Comparison of ENCODE assay signal across 11 cellular contexts in the genomic region with DNA sequence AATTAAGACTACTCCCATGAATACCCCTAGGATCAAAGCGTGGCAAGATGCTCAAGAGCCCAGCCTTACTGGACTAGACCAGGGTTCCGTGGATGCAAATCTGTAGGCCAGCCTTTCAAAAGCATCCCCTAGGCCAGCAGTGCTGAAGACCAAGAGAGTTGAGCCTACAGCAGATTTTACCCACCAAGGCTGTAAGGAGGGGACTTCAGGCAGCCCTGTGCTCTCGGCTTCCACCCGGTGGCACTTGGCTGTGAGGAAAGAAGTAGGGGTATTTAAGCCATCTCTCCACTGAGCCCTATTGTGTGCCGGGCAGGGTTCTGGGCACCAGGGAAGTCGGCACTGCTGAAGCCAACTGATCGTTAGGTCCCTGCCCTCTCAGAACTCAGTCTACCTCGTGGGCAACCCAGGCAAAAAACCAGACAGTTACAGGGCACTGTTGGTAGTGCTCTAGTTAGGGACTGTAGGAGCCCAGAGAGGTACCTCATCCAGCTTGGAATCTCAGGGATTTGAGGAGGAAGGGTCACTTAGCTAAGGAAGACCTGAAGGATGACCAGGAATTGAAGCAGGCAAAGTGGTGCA. TPM values are rescaled to one million over a fixed set of nuclear protein-coding genes. Genes with fewer than 3 reads are reported as not detected.
DNase-seq lines count a peak whose midpoint lies in the region; ATAC-seq and TF ChIP-seq lines count a peak whose summit lies in the region.
"Had no signal": no experiment of that assay in that cellular context is flagged by ENCODE, and none has a peak within 500 bp of the region (broad histone marks: within the 10 kb centered on the region; RNA-seq: fewer than 3 reads in every experiment).

No MANE protein-coding gene starts in this region.

- H3K9me3 ChIP-seq in Loucy (ENCODE audit: insufficient read depth, low read depth, low read length) = no peaks in the 10 kb centered on the region
- no peaks in the 10 kb centered on the region for H3K9me3 ChIP-seq in sigmoid colon
- H3K9me3 ChIP-seq: MG63 had no signal

- CTCF ChIA-PET in activated CD8-positive, alpha-beta memory T cell treated with anti-CD3 and anti-CD28 coated beads, Interleukin-2, amount 10 ng/mL, durations not matched to agents 7 days and 5 days (lab: Charles Lee) = interaction anchor here (0.7 to 24.2 kb wide), 21 partner anchors 9 to 447 kb away, joined by 3 to 430 read pairs (median 4); a partner anchor contains a TSS

- H3K79me2 ChIP-seq in Loucy (ENCODE audit: insufficient read depth, low read length) = no peaks in the 10 kb centered on the region

- H3K27me3 ChIP-seq in Loucy (ENCODE audit: insufficient read depth, low read length, poor library complexity, severe bottlenecking) (no peaks in the 10 kb centered on the region), sigmoid colon (no peaks in the 10 kb centered on the region)
- H3K27me3 ChIP-seq: MG63 had no signal

- H3K27me3 Mint-ChIP-seq in activated CD8-positive, alpha-beta memory T cell treated with anti-CD3 and anti-CD28 coated beads, Interleukin-2, amount 10 ng/mL, durations not matched to agents 7 days and 5 days = peaks cover 15% of the 10 kb centered on the region
- H3K27me3 Mint-ChIP-seq in effector memory CD8-positive, alpha-beta T cell = no peaks in the 10 kb centered on the region

- H3K4me3 Mint-ChIP-seq in activated CD8-positive, alpha-beta memory T cell treated with anti-CD3 and anti-CD28 coated beads, Interleukin-2, amount 10 ng/mL, durations not matched to agents 7 days and 5 days = no peak overlapping the region
- peak overlapping the region; percentile 15 to 60 for H3K4me3 Mint-ChIP-seq in effector memory CD8-positive, alpha-beta T cell
- H3K4me3 Mint-ChIP-seq: nephron had no signal

- H3K4me3 ChIP-seq in Loucy (ENCODE audit: low read length, poor library complexity, severe bottlenecking) (no peak overlapping the region), sigmoid colon (no peak overlapping the region)
- H3K4me3 ChIP-seq: MG63, SK-N-MC had no signal

- no peak overlapping the region for H3K27ac Mint-ChIP-seq in activated CD8-positive, alpha-beta memory T cell treated with anti-CD3 and anti-CD28 coated beads, Interleukin-2, amount 10 ng/mL, durations not matched to agents 7 days and 5 days
- H3K27ac Mint-ChIP-seq in effector memory CD8-positive, alpha-beta T cell = peak overlapping the region; percentile 95 to 99
- H3K27ac Mint-ChIP-seq: nephron had no signal

- DNase-seq in activated CD8-positive, alpha-beta memory T cell treated with anti-CD3 and anti-CD28 coated beads, Interleukin-2, amount 10 ng/mL, durations not matched to agents 7 days and 5 days = peak; percentile 31
- DNase-seq in activated CD8-positive, alpha-beta memory T cell treated with anti-CD3 and anti-CD28 coated beads, Interleukin-2, amount 50 U/mL, for 48 hours = no peak
- no peak for DNase-seq in effector memory CD8-positive, alpha-beta T cell
- peak; percentile 40 for DNase-seq in sigmoid colon
- no peak for DNase-seq in glomerular visceral epithelial cell (ENCODE audit: extremely low spot score)
- no peak for DNase-seq in NCI-H82 (lab: John Stamatoyannopoulos, UW)

- H3K27ac ChIP-seq in sigmoid colon = no peak overlapping the region
- H3K27ac ChIP-seq: SK-N-MC had no signal

- H3K36me3 Mint-ChIP-seq in activated CD8-positive, alpha-beta memory T cell treated with anti-CD3 and anti-CD28 coated beads, Interleukin-2, amount 10 ng/mL, durations not matched to agents 7 days and 5 days = peaks cover 22% of the 10 kb centered on the region
- H3K36me3 Mint-ChIP-seq in effector memory CD8-positive, alpha-beta T cell (ENCODE audit: insufficient read depth) = peaks cover 100% of the 10 kb centered on the region

- H4K20me1 ChIP-seq in Loucy (ENCODE audit: insufficient read depth, low read length, poor library complexity, severe bottlenecking) = no peaks in the 10 kb centered on the region

- TF ChIP-seq CTCF in Loucy (conservative IDR thresholded peaks at IDR 0.05; ENCODE audit: low read length) (no peak), sigmoid colon (IDR thresholded peaks at IDR 0.05) (no peak)

- no peak overlapping the region for H2AFZ ChIP-seq in Loucy (ENCODE audit: low read length)

- H3K36me3 ChIP-seq in Loucy (ENCODE audit: insufficient read depth, low read length) (peaks cover 5% of the 10 kb centered on the region; the same call in 1 of the 2 replicates), sigmoid colon (peaks cover 3 to 65% (median 20%) of the 10 kb centered on the region in 4 donors)

- TF ChIP-seq EP300 in sigmoid colon (IDR thresholded peaks at IDR 0.05) = no peak

- H3K4me2 ChIP-seq in Loucy (ENCODE audit: low read depth, low read length, poor library complexity, severe bottlenecking) = peak overlapping the region; percentile 39

- no peaks in the 10 kb centered on the region for H3K9me2 ChIP-seq in Loucy (replicated peaks; ENCODE audit: low read depth, low read length)

- TF ChIP-seq POLR2A in sigmoid colon (IDR thresholded peaks at IDR 0.05) = no peak

- peaks cover 37% of the 10 kb centered on the region for H3K4me1 Mint-ChIP-seq in activated CD8-positive, alpha-beta memory T cell treated with anti-CD3 and anti-CD28 coated beads, Interleukin-2, amount 10 ng/mL, durations not matched to agents 7 days and 5 days
- H3K4me1 Mint-ChIP-seq in effector memory CD8-positive, alpha-beta T cell (ENCODE audit: low read depth in 2 of 2) = peaks cover 72 to 74% of the 10 kb centered on the region in 2 donors

- H3K9me3 Mint-ChIP-seq in activated CD8-positive, alpha-beta memory T cell treated with anti-CD3 and anti-CD28 coated beads, Interleukin-2, amount 10 ng/mL, durations not matched to agents 7 days and 5 days (ENCODE audit: low read depth) = no peaks in the 10 kb centered on the region
- no peaks in the 10 kb centered on the region for H3K9me3 Mint-ChIP-seq in effector memory CD8-positive, alpha-beta T cell
- H3K9me3 Mint-ChIP-seq: nephron had no signal

- no peak for ATAC-seq in activated CD8-positive, alpha-beta memory T cell treated with anti-CD3 and anti-CD28 coated beads, Interleukin-2, amount 10 ng/mL, durations not matched to agents 7 days and 5 days
- ATAC-seq in effector memory CD8-positive, alpha-beta T cell (replicated peaks) = no peak
- no peak for ATAC-seq in GM18867 (IDR thresholded peaks at IDR 0.05; ENCODE audit: unreplicated experiment)

- H3K4me1 ChIP-seq in Loucy (ENCODE audit: insufficient read depth, low read length, poor library complexity, severe bottlenecking) (peaks cover 39% of the 10 kb centered on the region), sigmoid colon (peaks cover 0 to 10% (median 3%) of the 10 kb centered on the region in 4 donors)

- WGBS in sigmoid colon, 2 donors = 91% methylated on average over 8 of the region's 8 CpGs

- peak overlapping the region; percentile 62 for H3K9ac ChIP-seq in Loucy (ENCODE audit: low read depth, low read length, poor library complexity, severe bottlenecking)

- H3F3A ChIP-seq in Loucy (ENCODE audit: low read depth) = no peaks in the 10 kb centered on the region

- intact Hi-C loops in sigmoid colon (cut with DNase I) = no loop called here

RNA-seq across cellular contexts. Expression of a gene that starts 25.5 kb away (rescaled TPM):
- 1 to 10 TPM; 7.0 to 7.9 TPM for total RNA-seq in activated CD8-positive, alpha-beta memory T cell treated with anti-CD3 and anti-CD28 coated beads, Interleukin-2, amount 10 ng/mL, durations not matched to agents 7 days and 5 days
- total RNA-seq in sigmoid colon = 1 to 10 TPM in 1 of 4 donors, under 1 TPM in 3; 0.36 to 1.5 (median 0.62) TPM
- 10 to 100 TPM in 1 of 3 donors, 1 to 10 TPM in 2; 1.8 to 38.4 (median 3.7) TPM for polyA plus RNA-seq in sigmoid colon

RNA-seq across cellular contexts. Expression of a gene that starts 36.8 kb away (rescaled TPM):
- 100 to 1,000 TPM; 172 to 189 TPM for total RNA-seq in activated CD8-positive, alpha-beta memory T cell treated with anti-CD3 and anti-CD28 coated beads, Interleukin-2, amount 10 ng/mL, durations not matched to agents 7 days and 5 days
- 100 to 1,000 TPM; 193 to 320 (median 271) TPM for total RNA-seq in sigmoid colon
- 100 to 1,000 TPM; 445 to 938 (median 717) TPM for polyA plus RNA-seq in sigmoid colon

Comparison
In these comparisons a context has a peak if more than half of its experiments do, and no peak if none do; other contexts are left out.
1. DNase-seq: peak in activated CD8-positive, alpha-beta memory T cell treated with anti-CD3 and anti-CD28 coated beads, Interleukin-2, amount 10 ng/mL, durations not matched to agents 7 days and 5 days (single experiment) and sigmoid colon (single experiment); none in activated CD8-positive, alpha-beta memory T cell treated with anti-CD3 and anti-CD28 coated beads, Interleukin-2, amount 50 U/mL, for 48 hours (single experiment), effector memory CD8-positive, alpha-beta T cell (0 of 3), glomerular visceral epithelial cell (single experiment) and NCI-H82 (single experiment).